Comparison of ENCODE assay signal across 24 cellular contexts in genomic region chr2:183678908-183679307, GRCh38.
"Had no signal": no experiment of that assay in that cellular context is flagged by ENCODE, and none has a peak within 500 bp of the region (broad histone marks: within the 10 kb centered on the region; RNA-seq: fewer than 3 reads in every experiment).

No MANE protein-coding gene starts in this region.

- H3K27me3 Mint-ChIP-seq: activated B cell treated with CpG ODN at 0.5 μM for 24 hours; activated CD4-positive, alpha-beta T cell treated with anti-CD3 and anti-CD28 coated beads for 36 hours; memory B cell had no signal

- DNase-seq: activated B cell treated with CpG ODN at 0.5 μM for 24 hours; activated CD4-positive, alpha-beta T cell treated with anti-CD3 and anti-CD28 coated beads for 36 hours; activated CD4-positive, alpha-beta T cell treated with anti-CD3 and anti-CD28 coated beads, Interleukin-2, amount 50 U/mL, for 4 hours; activated CD8-positive, alpha-beta memory T cell treated with anti-CD3 and anti-CD28 coated beads for 24 hours; activated CD8-positive, alpha-beta memory T cell treated with anti-CD3 and anti-CD28 coated beads, Interleukin-2, amount 50 U/mL, for 48 hours; activated naive CD4-positive, alpha-beta T cell treated with anti-CD3 and anti-CD28 coated beads for 36 hours; activated T-cell treated with anti-CD3 and anti-CD28 coated beads, Interleukin-2, amount 50 U/mL, for 4 hours; amygdala; cerebellar nuclear complex; foreskin keratinocyte; islet precursor cell; left cardiac atrium; stimulated activated CD4-positive, alpha-beta T cell treated with anti-CD3 and anti-CD28 coated beads, Interleukin-4, amount 100 ng/mL, for 1 hour; stimulated activated naive CD4-positive, alpha-beta T cell; T-helper 9 cell; testis; trophoblast cell; uterus had no signal

- H3K27ac Mint-ChIP-seq: activated B cell treated with CpG ODN at 0.5 μM for 24 hours; activated CD4-positive, alpha-beta T cell treated with anti-CD3 and anti-CD28 coated beads for 36 hours; activated naive CD4-positive, alpha-beta T cell treated with anti-CD3 and anti-CD28 coated beads for 36 hours; activated T-helper 2 cell treated with anti-CD3 and anti-CD28 coated beads, Interferon-gamma antibody, Interleukin-2, Interleukin-4, amounts not matched to agents 10 μg/mL and 5 μg/mL and 100 μg/mL, durations not matched to agents 14 hours and 24 hours and 36 hours; memory B cell; nephron had no signal

- H3K4me1 ChIP-seq: foreskin keratinocyte, parathyroid adenoma, testis, uterus had no signal

- H3K27me3 ChIP-seq: foreskin keratinocyte, testis, uterus had no signal

- H3K79me2 ChIP-seq: parathyroid adenoma had no signal

- H3K4me3 Mint-ChIP-seq: activated B cell treated with CpG ODN at 0.5 μM for 24 hours; activated CD4-positive, alpha-beta T cell treated with anti-CD3 and anti-CD28 coated beads for 36 hours; activated naive CD4-positive, alpha-beta T cell treated with anti-CD3 and anti-CD28 coated beads for 36 hours; activated T-cell treated with anti-CD3 and anti-CD28 coated beads, Interleukin-2, amount 50 U/mL, for 4 hours; memory B cell; nephron had no signal

- H3K36me3 Mint-ChIP-seq: memory B cell had no signal

- H3K9me3 ChIP-seq: testis, uterus had no signal

- H3K9me3 Mint-ChIP-seq: activated B cell treated with CpG ODN at 0.5 μM for 24 hours had no signal

- H3K4me1 Mint-ChIP-seq: activated B cell treated with CpG ODN at 0.5 μM for 24 hours; activated CD4-positive, alpha-beta T cell treated with anti-CD3 and anti-CD28 coated beads for 36 hours; memory B cell; nephron had no signal

- H3K27ac ChIP-seq: coronary artery, foreskin keratinocyte, parathyroid adenoma, testis, uterus had no signal

- H3K9ac ChIP-seq: parathyroid adenoma had no signal

- H2AFZ ChIP-seq: parathyroid adenoma had no signal

- H3K36me3 ChIP-seq: uterus had no signal

- ATAC-seq: activated CD4-positive, alpha-beta T cell treated with anti-CD3 and anti-CD28 coated beads for 36 hours; activated T-cell treated with anti-CD3 and anti-CD28 coated beads, Interleukin-2, amount 50 U/mL, for 4 hours; foreskin keratinocyte; left cardiac atrium; sciatic nerve had no signal

- H3K4me3 ChIP-seq: coronary artery, testis, uterus had no signal
